ENCODE assay signal across 9 cellular contexts in the genomic region with DNA sequence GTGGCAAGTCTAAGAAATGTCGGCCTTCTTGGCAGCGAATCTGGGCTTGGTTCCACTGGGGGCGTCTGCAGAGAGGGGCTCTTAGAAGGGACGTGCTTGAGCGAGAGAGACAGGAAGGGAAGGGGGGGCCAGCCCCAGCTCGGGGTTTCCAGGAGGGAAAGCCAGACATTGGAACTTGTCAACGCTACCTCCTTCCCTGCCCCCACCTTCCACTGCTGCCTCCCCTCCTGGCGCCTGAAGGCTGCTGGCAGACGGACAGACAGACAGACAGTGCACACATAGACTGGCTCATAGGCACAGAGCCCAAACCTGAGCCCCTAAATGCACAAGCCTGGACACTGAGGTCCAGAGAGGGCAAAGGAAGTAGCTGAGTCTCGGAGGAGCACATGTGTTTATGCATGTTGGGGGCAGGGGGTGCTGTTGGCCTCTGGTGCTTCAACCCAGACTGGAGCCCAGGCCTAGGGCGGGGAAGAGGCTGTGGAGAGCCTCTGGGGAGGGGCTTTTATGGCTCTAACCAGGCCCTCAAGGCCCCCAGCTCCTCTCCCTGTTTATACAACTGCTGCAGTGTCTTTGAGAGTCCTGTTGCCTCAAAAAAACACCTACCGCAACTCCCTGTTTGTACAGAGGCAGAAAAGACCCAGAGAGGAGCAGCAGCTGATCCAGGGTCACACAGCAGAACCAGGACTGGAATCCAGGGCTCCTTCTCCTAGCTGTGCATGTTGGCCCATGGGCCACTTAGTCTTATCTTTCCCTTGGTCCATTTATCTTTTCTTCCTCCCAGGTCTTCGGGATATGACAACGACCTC. TPM values are rescaled to one million over a fixed set of nuclear protein-coding genes. Genes with fewer than 3 reads are reported as not detected.
DNase-seq lines count a peak whose midpoint lies in the region; ATAC-seq and TF ChIP-seq lines count a peak whose summit lies in the region.
"Had no signal": no experiment of that assay in that cellular context is flagged by ENCODE, and none has a peak within 500 bp of the region (broad histone marks: within the 10 kb centered on the region; RNA-seq: fewer than 3 reads in every experiment).

No MANE protein-coding gene starts in this region.

- no peaks in the 10 kb centered on the region for H3K36me3 ChIP-seq in skeletal muscle satellite cell (ENCODE audit: insufficient read depth, low read length)
- H3K36me3 ChIP-seq: neutrophil had no signal

- peak overlapping the region; percentile 92 for H3K27ac Mint-ChIP-seq in activated T-cell treated with anti-CD3 and anti-CD28 coated beads, Interleukin-2, amount 50 U/mL, for 24 hours

- ATAC-seq in HG03280 (IDR thresholded peaks at IDR 0.05; ENCODE audit: unreplicated experiment) = no peak

- TF ChIP-seq CTCF in fibroblast of pulmonary artery (IDR thresholded peaks at IDR 0.05; ENCODE audit: low read length, missing control alignments) = peak; percentile 29

- no peaks in the 10 kb centered on the region for H3K27me3 ChIP-seq in skeletal muscle satellite cell (ENCODE audit: control insufficient read depth, insufficient read depth, low read length)

- H3K4me2 ChIP-seq in skeletal muscle satellite cell (ENCODE audit: low read length) = peak overlapping the region; percentile 81

- no peaks in the 10 kb centered on the region for H3K9me3 Mint-ChIP-seq in activated T-cell treated with anti-CD3 and anti-CD28 coated beads, Interleukin-2, amount 50 U/mL, for 24 hours

- H3K4me3 ChIP-seq in fibroblast of pulmonary artery (replicated peaks; ENCODE audit: low read depth, low read length) (no peak overlapping the region), skeletal muscle satellite cell (ENCODE audit: low read length) (peak overlapping the region; percentile 61)

- peaks cover 77% of the 10 kb centered on the region for H3K4me1 Mint-ChIP-seq in activated T-cell treated with anti-CD3 and anti-CD28 coated beads, Interleukin-2, amount 50 U/mL, for 24 hours (ENCODE audit: low read depth)

- DNase-seq in DMS53 treated with DMSO at 0.1 percent for 48 hours (lab: John Stamatoyannopoulos, UW; ENCODE audit: unreplicated experiment) = peak; percentile 20
- DNase-seq in NCI-H446 (lab: John Stamatoyannopoulos, UW) = peak; percentile 78 to 90
- peak; percentile 78 for DNase-seq in activated T-cell treated with anti-CD3 and anti-CD28 coated beads, Interleukin-2, amount 50 U/mL, for 24 hours
- peak; percentile 41 for DNase-seq in fibroblast of pulmonary artery (ENCODE audit: low read depth)
- DNase-seq in GOT3 (lab: John Stamatoyannopoulos, UW) = no peak
- no peak for DNase-seq in ecto neural progenitor cell (ENCODE audit: low spot score)

- H3K4me1 ChIP-seq in skeletal muscle satellite cell (ENCODE audit: control insufficient read depth, insufficient read depth, low read length) = peaks cover 83% of the 10 kb centered on the region

- H3K9ac ChIP-seq in skeletal muscle satellite cell (ENCODE audit: low read depth, low read length) = peak overlapping the region; percentile 64

- no peaks in the 10 kb centered on the region for H3K9me3 ChIP-seq in skeletal muscle satellite cell (replicated peaks; ENCODE audit: low read length)
- H3K9me3 ChIP-seq: neutrophil had no signal

- H3K36me3 Mint-ChIP-seq in activated T-cell treated with anti-CD3 and anti-CD28 coated beads, Interleukin-2, amount 50 U/mL, for 24 hours (ENCODE audit: low read depth) = peaks cover 9% of the 10 kb centered on the region

- no peaks in the 10 kb centered on the region for H3K27me3 Mint-ChIP-seq in activated T-cell treated with anti-CD3 and anti-CD28 coated beads, Interleukin-2, amount 50 U/mL, for 24 hours

- H3K4me3 Mint-ChIP-seq in activated T-cell treated with anti-CD3 and anti-CD28 coated beads, Interleukin-2, amount 50 U/mL, for 24 hours = peak overlapping the region; percentile 88

RNA-seq across cellular contexts. Expression of a gene that starts 33.1 kb away (rescaled TPM):
- total RNA-seq in skeletal muscle satellite cell (2012; rRNA removed) = 17.2 and 18.6 TPM in 2 replicates

Comparison
In these comparisons a context has a peak if more than half of its experiments do, and no peak if none do; other contexts are left out.
1. DNase-seq: peak in DMS53 treated with DMSO at 0.1 percent for 48 hours (single experiment), NCI-H446 (2 of 2), activated T-cell treated with anti-CD3 and anti-CD28 coated beads, Interleukin-2, amount 50 U/mL, for 24 hours (single experiment) and fibroblast of pulmonary artery (single experiment); none in GOT3 (single experiment) and ecto neural progenitor cell (single experiment).